ENCODE assay signal across 8 cellular contexts in the genomic region with DNA sequence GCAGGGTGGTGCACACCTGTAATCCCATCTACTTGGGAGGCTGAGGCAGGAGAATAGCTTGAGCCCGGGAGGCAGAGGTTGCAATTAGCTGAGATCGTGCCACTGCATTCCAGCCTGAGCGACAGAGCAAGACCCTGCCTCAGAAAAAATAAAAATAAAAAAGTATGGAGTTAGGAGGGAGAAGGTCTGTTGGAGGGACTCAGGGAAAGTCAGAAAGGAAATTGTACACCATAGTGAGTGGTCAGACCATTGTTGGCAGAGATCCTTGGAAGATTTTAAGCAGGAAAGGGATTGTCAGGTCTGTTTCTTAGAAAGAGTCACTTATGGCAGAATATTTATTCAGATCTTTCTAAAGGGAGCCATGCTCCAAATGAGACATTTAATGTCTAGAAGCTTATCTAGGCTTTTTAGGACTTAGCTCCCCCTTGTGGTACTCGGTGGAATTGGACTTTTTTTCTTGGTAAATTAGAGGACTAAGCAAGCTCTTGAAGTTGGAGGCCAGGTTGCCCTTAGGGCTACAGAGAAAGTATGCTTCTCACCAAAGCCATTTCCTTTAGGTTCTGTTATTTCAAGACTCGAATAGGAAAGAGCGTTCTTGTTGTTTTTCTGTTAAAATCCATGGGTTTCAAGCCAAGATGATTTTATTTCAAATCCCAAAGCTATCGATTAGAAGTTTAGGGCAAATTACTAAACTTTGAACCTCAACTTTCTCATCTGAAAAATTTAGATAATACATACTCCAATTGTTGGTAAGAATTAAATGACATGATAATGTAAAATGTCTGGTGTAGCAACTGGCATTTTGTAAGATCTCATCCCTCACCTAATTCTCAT. TPM values are rescaled to one million over a fixed set of nuclear protein-coding genes. Genes with fewer than 3 reads are reported as not detected.
DNase-seq lines count a peak whose midpoint lies in the region; ATAC-seq, FAIRE-seq and TF ChIP-seq lines count a peak whose summit lies in the region.

No MANE protein-coding gene starts in this region.

- H2AFZ ChIP-seq in H1 (ENCODE audit: low read length): no peak overlapping the region

- H4K5ac ChIP-seq in H1 (ENCODE audit: insufficient read length, low read depth, low read length): no peak overlapping the region

- FAIRE-seq in H1 (lab: Jason Lieb, UNC): peak; percentile 79

- H2BK5ac ChIP-seq in H1 (ENCODE audit: low read depth, low read length): no peak overlapping the region

- H3K9me3 Mint-ChIP-seq in activated CD4-positive, alpha-beta T cell treated with anti-CD3 and anti-CD28 coated beads, Interleukin-2, amount 10 ng/mL, durations not matched to agents 24 days and 14 days: no peaks in the 10 kb centered on the region
- peaks cover 8% of the 10 kb centered on the region for H3K9me3 Mint-ChIP-seq in mesothelial cell of epicardium

- peak; percentile 84 for DNase-seq in COLO668 (lab: John Stamatoyannopoulos, UW; ENCODE audit: unreplicated experiment)
- DNase-seq in NCI-H526 (lab: John Stamatoyannopoulos, UW): peak; percentile 63 to 80
- DNase-seq in activated CD4-positive, alpha-beta T cell treated with anti-CD3 and anti-CD28 coated beads, Interleukin-2, amount 10 ng/mL, durations not matched to agents 24 days and 14 days: peak; percentile 93
- peak in 1 of 2 experiments; percentile 64 for DNase-seq in H1 (ENCODE audit: low read depth in 1 of 2, low spot score in 2 of 2)
- peak in 1 of 2 experiments; percentile 53 for DNase-seq in mesothelial cell of epicardium (ENCODE audit: low spot score in 2 of 2, unreplicated experiment in 2 of 2)
- no peak for DNase-seq in thoracic aorta (ENCODE audit: low spot score)

- no peak for TF ChIP-seq POLR2A in H1 (IDR thresholded peaks at IDR 0.05; ENCODE audit: control extremely low read depth in 1 of 2, low read depth in 2 of 2, low read length in 2 of 2)

- no peak overlapping the region for H3K56ac ChIP-seq in H1 (replicated peaks; ENCODE audit: insufficient read length, low read depth, low read length)

- TF ChIP-seq CTCF in H1 (IDR thresholded peaks at IDR 0.05; ENCODE audit: control extremely low read depth in 1 of 3, insufficient read depth in 1 of 3, low read depth in 1 of 3, low read length in 3 of 3) (peak in 2 of 3 experiments; percentile 67 to 83; a peak in 3 of 4 replicates), mesothelial cell of epicardium (IDR thresholded peaks at IDR 0.05; ENCODE audit: unreplicated experiment) (peak; percentile 87), thoracic aorta (IDR thresholded peaks at IDR 0.05) (peak; percentile 92)

- H3K27ac ChIP-seq in H1 (ENCODE audit: low read depth, low read length): no peak overlapping the region
- H3K27ac ChIP-seq in thoracic aorta: no peak overlapping the region

- no peak overlapping the region for H3K18ac ChIP-seq in H1 (ENCODE audit: extremely low read depth, low read length)

- TF ChIP-seq RAD21 in H1 (IDR thresholded peaks at IDR 0.05 in 1 of 2, conservative IDR thresholded peaks at IDR 0.05 in 1 of 2; ENCODE audit: low read depth in 2 of 2, low read length in 2 of 2): peak; percentile 69 to 70

- no peak overlapping the region for H2BK120ac ChIP-seq in H1 (replicated peaks; ENCODE audit: low read depth, low read length)

- CTCF ChIA-PET in H1 (lab: Charles Lee; ENCODE audit: partially characterized antibody): interaction anchor here (0.6 to 2.4 kb wide), 26 partner anchors 9 to 383 kb away, joined by 3 to 19 read pairs (median 4); a partner anchor contains a TSS

- H3K36me3 ChIP-seq in H1 (ENCODE audit: control insufficient read depth in 2 of 4, insufficient read depth in 4 of 4, low read length in 3 of 4): peaks cover 11 to 42% (median 30%) of the 10 kb centered on the region in 4 experiments
- peaks cover 20% of the 10 kb centered on the region for H3K36me3 ChIP-seq in thoracic aorta

- no peaks in the 10 kb centered on the region for H3K9me3 ChIP-seq in H1 (ENCODE audit: insufficient read depth in 2 of 2, low read depth in 1 of 2, low read length in 1 of 2)
- H3K9me3 ChIP-seq in thoracic aorta: no peaks in the 10 kb centered on the region

- H3K79me2 ChIP-seq in H1 (ENCODE audit: control insufficient read depth in 1 of 2, insufficient read depth in 2 of 2, low read length in 2 of 2): no peaks in the 10 kb centered on the region; a peak in 1 of 4 replicates

- peaks cover 40% of the 10 kb centered on the region for H3K36me3 Mint-ChIP-seq in activated CD4-positive, alpha-beta T cell treated with anti-CD3 and anti-CD28 coated beads, Interleukin-2, amount 10 ng/mL, durations not matched to agents 24 days and 14 days (ENCODE audit: low read depth)
- H3K36me3 Mint-ChIP-seq in mesothelial cell of epicardium: peaks cover 41% of the 10 kb centered on the region

- H3K23ac ChIP-seq in H1 (ENCODE audit: insufficient read length): no peak overlapping the region

- H3K4me3 ChIP-seq in H1 (ENCODE audit: extremely low read depth in 1 of 4, insufficient read depth in 2 of 4, low read depth in 3 of 4, low read length in 4 of 4) (no peak overlapping the region), thoracic aorta (no peak overlapping the region)

- no peaks in the 10 kb centered on the region for H3K4me1 ChIP-seq in H1 (replicated peaks in 1 of 4; ENCODE audit: control insufficient read depth in 3 of 4, insufficient read depth in 4 of 4, low read length in 3 of 4)
- peaks cover 4 to 10% of the 10 kb centered on the region in 2 donors for H3K4me1 ChIP-seq in thoracic aorta (ENCODE audit: control insufficient read depth in 1 of 2, low read depth in 2 of 2)

- no peaks in the 10 kb centered on the region for H3K27me3 ChIP-seq in H1 (replicated peaks in 1 of 4; ENCODE audit: control insufficient read depth in 3 of 4, extremely low read depth in 1 of 4, insufficient read depth in 3 of 4, low read length in 3 of 4)
- H3K27me3 ChIP-seq in thoracic aorta (replicated peaks; ENCODE audit: insufficient read depth): no peaks in the 10 kb centered on the region

- ATAC-seq in GM19438 (IDR thresholded peaks at IDR 0.05; ENCODE audit: low read depth, unreplicated experiment) (peak; percentile 92), HG03565 (IDR thresholded peaks at IDR 0.05; ENCODE audit: unreplicated experiment) (peak; percentile 91), thoracic aorta (ENCODE audit: insufficient number of reproducible peaks, low FRiP score, low read depth) (peak; percentile 88)

- no peak overlapping the region for H4K91ac ChIP-seq in H1 (replicated peaks; ENCODE audit: insufficient read length, low read length)

- TF ChIP-seq EP300 in H1 (IDR thresholded peaks at IDR 0.05; ENCODE audit: borderline replicate concordance in 1 of 2, low read depth in 2 of 2, low read length in 2 of 2): no peak

- H3K27ac Mint-ChIP-seq in activated CD4-positive, alpha-beta T cell treated with anti-CD3 and anti-CD28 coated beads, Interleukin-2, amount 10 ng/mL, durations not matched to agents 24 days and 14 days: no peak overlapping the region
- H3K27ac Mint-ChIP-seq in mesothelial cell of epicardium: peak overlapping the region; percentile 44

- H3K4me3 Mint-ChIP-seq in activated CD4-positive, alpha-beta T cell treated with anti-CD3 and anti-CD28 coated beads, Interleukin-2, amount 10 ng/mL, durations not matched to agents 24 days and 14 days: no peak overlapping the region
- H3K4me3 Mint-ChIP-seq in mesothelial cell of epicardium: no peak overlapping the region

- no peak overlapping the region for H4K8ac ChIP-seq in H1 (ENCODE audit: extremely low read depth, insufficient read depth, low read length)

- H4K20me1 ChIP-seq in H1 (replicated peaks in 1 of 2; ENCODE audit: control insufficient read depth in 1 of 2, insufficient read depth in 2 of 2, low read length in 2 of 2): peaks cover 0 to 2% of the 10 kb centered on the region in 2 experiments

- intact Hi-C loops in activated CD4-positive, alpha-beta T cell treated with anti-CD3 and anti-CD28 coated beads, Interleukin-2, amount 10 ng/mL, durations not matched to agents 24 days and 14 days (cut with micrococcal nuclease): loop anchor here (1.0 to 2.0 kb wide), 3 partner anchors 10 to 169 kb away; no protein-coding TSS in a partner anchor

- H2BK20ac ChIP-seq in H1 (ENCODE audit: low read length): no peak overlapping the region

- WGBS in H1 (ENCODE audit: extremely low coverage in 1 of 2, insufficient coverage in 1 of 2, insufficient read length in 1 of 2, insufficient replicate concordance in 2 of 2, low coverage in 1 of 2, low lambda C conversion rate in 2 of 2, missing lambda C conversion rate in 1 of 2), 2 experiments: 67% methylated on average over 7 of the region's 7 CpGs; no CpG with 5 or more reads in 1 of the 2 experiments

- H3K9ac ChIP-seq in H1 (replicated peaks in 1 of 4; ENCODE audit: extremely low read depth in 1 of 4, low read depth in 3 of 4, low read length in 3 of 4): no peak overlapping the region

- H3K4me1 Mint-ChIP-seq in activated CD4-positive, alpha-beta T cell treated with anti-CD3 and anti-CD28 coated beads, Interleukin-2, amount 10 ng/mL, durations not matched to agents 24 days and 14 days: peaks cover 6% of the 10 kb centered on the region
- no peaks in the 10 kb centered on the region for H3K4me1 Mint-ChIP-seq in mesothelial cell of epicardium

- no peak overlapping the region for H3K4ac ChIP-seq in H1 (replicated peaks; ENCODE audit: insufficient read length, low read depth, low read length)

- no peaks in the 10 kb centered on the region for H3K23me2 ChIP-seq in H1 (ENCODE audit: low read depth, low read length)

- H3K27me3 Mint-ChIP-seq in activated CD4-positive, alpha-beta T cell treated with anti-CD3 and anti-CD28 coated beads, Interleukin-2, amount 10 ng/mL, durations not matched to agents 24 days and 14 days: no peaks in the 10 kb centered on the region
- H3K27me3 Mint-ChIP-seq in mesothelial cell of epicardium (ENCODE audit: low read depth): no peaks in the 10 kb centered on the region

- no peak overlapping the region for H2AK5ac ChIP-seq in H1 (ENCODE audit: low read depth, low read length)

- POLR2A ChIA-PET in H1 (lab: Charles Lee; ENCODE audit: partially characterized antibody): interaction anchor here (0.6 to 1.3 kb wide), 3 partner anchors 10 to 169 kb away, joined by 3 to 7 read pairs (median 7); no protein-coding TSS in a partner anchor

- no peaks in the 10 kb centered on the region for H3K79me1 ChIP-seq in H1 (ENCODE audit: low read depth, low read length)

- H2BK12ac ChIP-seq in H1 (ENCODE audit: low read depth, low read length): no peak overlapping the region

- H3K14ac ChIP-seq in H1 (ENCODE audit: insufficient read length): no peak overlapping the region

- H3K4me2 ChIP-seq in H1 (ENCODE audit: insufficient read depth in 1 of 2, low read depth in 2 of 2, low read length in 2 of 2): no peak overlapping the region

- H2BK15ac ChIP-seq in H1 (ENCODE audit: low read length): no peak overlapping the region

RNA-seq across cellular contexts. Expression of a gene that starts 16.5 kb away (rescaled TPM):
- total RNA-seq in activated CD4-positive, alpha-beta T cell treated with anti-CD3 and anti-CD28 coated beads, Interleukin-2, amount 10 ng/mL, durations not matched to agents 24 days and 14 days: 42.2 and 44.2 TPM in 2 replicates
- total RNA-seq in H1 (2021; fragmentation: NEBNext Ultra II Directional; extraction: Animal tissue kit (Norgen Biotek cat#: 25700)): 67.5 and 69.0 TPM in 2 replicates
- 105 and 120 TPM in 2 replicates for polyA plus RNA-seq in H1 (2011; rRNA removed)
- 38.2 TPM for polyA plus RNA-seq in H1 (2011; cell fraction: cytosol; rRNA removed)
- polyA plus RNA-seq in H1 (2011; cell fraction: nucleus; rRNA removed): 212 TPM
- 36.1 to 54.9 TPM (median 44.4 TPM) in 4 replicates for polyA plus RNA-seq in H1 (2012, experiment 1 of 2)
- 1.0 TPM for polyA plus RNA-seq in H1 (2012, experiment 2 of 2)
- 56.9 TPM for polyA plus RNA-seq in H1 (2013, experiment 1 of 2)
- polyA plus RNA-seq in H1 (2013, experiment 2 of 2): 56.2 TPM
- polyA minus RNA-seq in H1 (2011; rRNA and poly(A)+ RNA removed): 75.4 and 83.1 TPM in 2 replicates
- 24.9 TPM for polyA minus RNA-seq in H1 (2011; cell fraction: cytosol; rRNA and poly(A)+ RNA removed)
- polyA minus RNA-seq in H1 (2011; cell fraction: nucleus; rRNA and poly(A)+ RNA removed): 86.0 TPM
- total RNA-seq in mesothelial cell of epicardium (70.0 to 74.3 TPM (median 72.9 TPM) in 3 replicates), thoracic aorta (10 to 100 TPM; 44.0 to 72.9 TPM)

RNA-seq across cellular contexts. Expression of a gene that starts 44.7 kb away (rescaled TPM):
- total RNA-seq in activated CD4-positive, alpha-beta T cell treated with anti-CD3 and anti-CD28 coated beads, Interleukin-2, amount 10 ng/mL, durations not matched to agents 24 days and 14 days: 23.1 and 24.4 TPM in 2 replicates
- total RNA-seq in H1 (2021; fragmentation: NEBNext Ultra II Directional; extraction: Animal tissue kit (Norgen Biotek cat#: 25700)): 15.9 and 16.7 TPM in 2 replicates
- 2.1 and 3.3 TPM in 2 replicates for polyA plus RNA-seq in H1 (2011; rRNA removed)
- 4.2 TPM for polyA plus RNA-seq in H1 (2011; cell fraction: cytosol; rRNA removed)
- polyA plus RNA-seq in H1 (2011; cell fraction: nucleus; rRNA removed): 2.0 TPM
- 7.8 to 16.7 TPM (median 8.9 TPM) in 4 replicates for polyA plus RNA-seq in H1 (2012, experiment 1 of 2)
- polyA plus RNA-seq in H1 (2012, experiment 2 of 2): 1.5 TPM
- 6.4 TPM for polyA plus RNA-seq in H1 (2013, experiment 1 of 2)
- polyA plus RNA-seq in H1 (2013, experiment 2 of 2): 6.5 TPM
- polyA minus RNA-seq in H1 (2011; rRNA and poly(A)+ RNA removed): 3.1 and 3.5 TPM in 2 replicates
- 8.3 TPM for polyA minus RNA-seq in H1 (2011; cell fraction: cytosol; rRNA and poly(A)+ RNA removed)
- polyA minus RNA-seq in H1 (2011; cell fraction: nucleus; rRNA and poly(A)+ RNA removed): 9.8 TPM
- 13.9 to 15.6 TPM (median 14.2 TPM) in 3 replicates for total RNA-seq in mesothelial cell of epicardium
- 1 to 10 TPM; 2.0 to 2.8 TPM for total RNA-seq in thoracic aorta
